In genomic region chr4:155106629-155107028, GRCh38 we compare ENCODE assay signal across 2 cellular contexts.
TF ChIP-seq lines count a peak whose summit lies in the region.

No MANE protein-coding gene starts in this region.

TF ChIP-seq in liver, 16 proteins besides CTCF, POLR2A, EP300 and RAD21 (continued from another document):
- TF ChIP-seq REST (IDR thresholded peaks at IDR 0.05) (no peak), NR2F2 (IDR thresholded peaks at IDR 0.05) (no peak), HNF4G (IDR thresholded peaks at IDR 0.05) (no peak), EGR1 (IDR thresholded peaks at IDR 0.05; ENCODE audit: low read depth in 2 of 2) (no peak), JUND (IDR thresholded peaks at IDR 0.05) (no peak)

TF ChIP-seq in HepG2, 621 proteins besides CTCF, POLR2A, EP300 and RAD21 (continued from another document):
- TF ChIP-seq, protein P1, sequence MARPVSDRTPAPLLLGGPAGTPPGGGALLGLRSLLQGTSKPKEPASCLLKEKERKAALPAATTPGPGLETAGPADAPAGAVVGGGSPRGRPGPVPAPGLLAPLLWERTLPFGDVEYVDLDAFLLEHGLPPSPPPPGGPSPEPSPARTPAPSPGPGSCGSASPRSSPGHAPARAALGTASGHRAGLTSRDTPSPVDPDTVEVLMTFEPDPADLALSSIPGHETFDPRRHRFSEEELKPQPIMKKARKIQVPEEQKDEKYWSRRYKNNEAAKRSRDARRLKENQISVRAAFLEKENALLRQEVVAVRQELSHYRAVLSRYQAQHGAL (CRISPR knock-in tag; IDR thresholded peaks at IDR 0.05; ENCODE audit: not compliant biosample characterization), result no peak
- TF ChIP-seq GABPB1 (CRISPR knock-in tag; IDR thresholded peaks at IDR 0.05) (no peak), GMEB2 (CRISPR knock-in tag; IDR thresholded peaks at IDR 0.05; ENCODE audit: low read depth) (no peak), ZBTB33 (CRISPR knock-in tag; IDR thresholded peaks at IDR 0.05) (no peak), CCDC6 (CRISPR knock-in tag; IDR thresholded peaks at IDR 0.05) (no peak), NAIF1 (CRISPR knock-in tag; IDR thresholded peaks at IDR 0.05; ENCODE audit: borderline replicate concordance) (no peak)
- TF ChIP-seq, protein P2, sequence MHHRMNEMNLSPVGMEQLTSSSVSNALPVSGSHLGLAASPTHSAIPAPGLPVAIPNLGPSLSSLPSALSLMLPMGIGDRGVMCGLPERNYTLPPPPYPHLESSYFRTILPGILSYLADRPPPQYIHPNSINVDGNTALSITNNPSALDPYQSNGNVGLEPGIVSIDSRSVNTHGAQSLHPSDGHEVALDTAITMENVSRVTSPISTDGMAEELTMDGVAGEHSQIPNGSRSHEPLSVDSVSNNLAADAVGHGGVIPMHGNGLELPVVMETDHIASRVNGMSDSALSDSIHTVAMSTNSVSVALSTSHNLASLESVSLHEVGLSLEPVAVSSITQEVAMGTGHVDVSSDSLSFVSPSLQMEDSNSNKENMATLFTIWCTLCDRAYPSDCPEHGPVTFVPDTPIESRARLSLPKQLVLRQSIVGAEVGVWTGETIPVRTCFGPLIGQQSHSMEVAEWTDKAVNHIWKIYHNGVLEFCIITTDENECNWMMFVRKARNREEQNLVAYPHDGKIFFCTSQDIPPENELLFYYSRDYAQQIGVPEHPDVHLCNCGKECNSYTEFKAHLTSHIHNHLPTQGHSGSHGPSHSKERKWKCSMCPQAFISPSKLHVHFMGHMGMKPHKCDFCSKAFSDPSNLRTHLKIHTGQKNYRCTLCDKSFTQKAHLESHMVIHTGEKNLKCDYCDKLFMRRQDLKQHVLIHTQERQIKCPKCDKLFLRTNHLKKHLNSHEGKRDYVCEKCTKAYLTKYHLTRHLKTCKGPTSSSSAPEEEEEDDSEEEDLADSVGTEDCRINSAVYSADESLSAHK (CRISPR knock-in tag; IDR thresholded peaks at IDR 0.05; ENCODE audit: borderline replicate concordance), result no peak
